In genomic region chr15:84981711-84982300, GRCh38 we compare ENCODE assay signal across 8 cellular contexts. TPM values are rescaled to one million over a fixed set of nuclear protein-coding genes. Genes with fewer than 3 reads are reported as not detected.
A peak's percentile ranks its signal among the peaks of the same experiment; 100 is the strongest.
DNase-seq lines count a peak whose midpoint lies in the region; ATAC-seq lines count a peak whose summit lies in the region.

PDE8A (plus strand) TSS chr15:84981856; CDS start chr15:84982163, 307 bp downstream.

- CTCF ChIA-PET in activated naive CD4-positive, alpha-beta T cell treated with anti-CD3 and anti-CD28 coated beads, Interleukin-2, amount 10 ng/mL, durations not matched to agents 7 days and 5 days (lab: Charles Lee), result no interaction called here

- peak in 3 of 4 experiments; percentile 7 to 34 (median 29) for DNase-seq in stimulated activated CD4-positive, alpha-beta T cell treated with anti-CD3 and anti-CD28 coated beads, Interleukin-1b, Interleukin-23, amount 100 ng/mL, for 24 hours (ENCODE audit: low read depth in 4 of 4, low spot score in 1 of 4)
- no peak for DNase-seq in stimulated activated CD4-positive, alpha-beta T cell treated with anti-CD3 and anti-CD28 coated beads, Interleukin-4, amount 100 ng/mL, for 1 hour
- no peak for DNase-seq in NCI-H460 (ENCODE audit: extremely low read depth, low read depth)
- DNase-seq in activated naive CD4-positive, alpha-beta T cell treated with anti-CD3 and anti-CD28 coated beads, Interleukin-2, amount 10 ng/mL, durations not matched to agents 7 days and 5 days, result peak; percentile 74
- DNase-seq in Right ventricle myocardium superior, result peak; percentile 81
- DNase-seq in posterior vena cava (ENCODE audit: low spot score), result peak; percentile 89
- no peak for DNase-seq in T1000 (lab: John Stamatoyannopoulos, UW)

- H3K9me3 Mint-ChIP-seq in activated naive CD4-positive, alpha-beta T cell treated with anti-CD3 and anti-CD28 coated beads, Interleukin-2, amount 10 ng/mL, durations not matched to agents 7 days and 5 days, result no peaks in the 10 kb centered on the region

- intact Hi-C loops in Right ventricle myocardium superior (cut with DNase I), result loop anchor here (5.0 kb wide), 1 partner anchor 45 kb away; no protein-coding TSS in a partner anchor
- intact Hi-C loops in posterior vena cava (cut with DNase I), result no loop called here

- H3K27me3 Mint-ChIP-seq in activated naive CD4-positive, alpha-beta T cell treated with anti-CD3 and anti-CD28 coated beads, Interleukin-2, amount 10 ng/mL, durations not matched to agents 7 days and 5 days, result peaks cover 36% of the 10 kb centered on the region

- H3K36me3 Mint-ChIP-seq in activated naive CD4-positive, alpha-beta T cell treated with anti-CD3 and anti-CD28 coated beads, Interleukin-2, amount 10 ng/mL, durations not matched to agents 7 days and 5 days, result peaks cover 1% of the 10 kb centered on the region

- peak within 1 kb of the TSS; percentile 97 for H3K27ac Mint-ChIP-seq in activated naive CD4-positive, alpha-beta T cell treated with anti-CD3 and anti-CD28 coated beads, Interleukin-2, amount 10 ng/mL, durations not matched to agents 7 days and 5 days

- H3K4me3 Mint-ChIP-seq in activated naive CD4-positive, alpha-beta T cell treated with anti-CD3 and anti-CD28 coated beads, Interleukin-2, amount 10 ng/mL, durations not matched to agents 7 days and 5 days, result peak within 1 kb of the TSS; percentile 90

- H3K4me1 Mint-ChIP-seq in activated naive CD4-positive, alpha-beta T cell treated with anti-CD3 and anti-CD28 coated beads, Interleukin-2, amount 10 ng/mL, durations not matched to agents 7 days and 5 days, result peaks cover 56% of the 10 kb centered on the region

- ATAC-seq in HG02642 (IDR thresholded peaks at IDR 0.05; ENCODE audit: poor library complexity, unreplicated experiment), result peak; percentile 20
- ATAC-seq in Right ventricle myocardium superior (ENCODE audit: poor library complexity), result no peak

RNA-seq across cellular contexts. Expression of gene PDE8A, which starts in this region (rescaled TPM):
- total RNA-seq in NCI-H460 (2014; rRNA removed; shearing (Covaris generic)), result 39.7 and 44.6 TPM in 2 replicates
- polyA plus RNA-seq in NCI-H460 (2014; cell fraction: nucleus; rRNA removed), result 55.3 and 74.6 TPM in 2 replicates
- total RNA-seq in Right ventricle myocardium superior (13.5 TPM), posterior vena cava (10 to 100 TPM; 30.9 to 48.8 TPM)

Comparison
In these comparisons a context has a peak if more than half of its experiments do, and no peak if none do; other contexts are left out.
1. DNase-seq: peak in stimulated activated CD4-positive, alpha-beta T cell treated with anti-CD3 and anti-CD28 coated beads, Interleukin-1b, Interleukin-23, amount 100 ng/mL, for 24 hours (3 of 4), activated naive CD4-positive, alpha-beta T cell treated with anti-CD3 and anti-CD28 coated beads, Interleukin-2, amount 10 ng/mL, durations not matched to agents 7 days and 5 days (single experiment), Right ventricle myocardium superior (single experiment) and posterior vena cava (single experiment); none in stimulated activated CD4-positive, alpha-beta T cell treated with anti-CD3 and anti-CD28 coated beads, Interleukin-4, amount 100 ng/mL, for 1 hour (single experiment), NCI-H460 (single experiment) and T1000 (single experiment).